17 cellular contexts compared by ENCODE assay signal in genomic region chr3:184814214-184814613, GRCh38. TPM values are rescaled to one million over a fixed set of nuclear protein-coding genes. Genes with fewer than 3 reads are reported as not detected.
DNase-seq lines count a peak whose midpoint lies in the region; ATAC-seq and TF ChIP-seq lines count a peak whose summit lies in the region.
"Had no signal": no experiment of that assay in that cellular context is flagged by ENCODE, and none has a peak within 500 bp of the region (broad histone marks: within the 10 kb centered on the region; RNA-seq: fewer than 3 reads in every experiment).

No MANE protein-coding gene starts in this region.

- H3K27me3 ChIP-seq in CD4-positive, alpha-beta T cell (ENCODE audit: control insufficient read depth, insufficient read depth, low read length), result no peaks in the 10 kb centered on the region
- H3K27me3 ChIP-seq in PC-3 (ENCODE audit: low read length), result no peaks in the 10 kb centered on the region
- H3K27me3 ChIP-seq: ascending aorta, heart right ventricle had no signal

- 0 out of 2 replicates have a peak, but pooled peaks cover 4% of the 10 kb centered on the region for H4K20me1 ChIP-seq in PC-3 (ENCODE audit: low read length)

- no peaks in the 10 kb centered on the region for H3K9me2 ChIP-seq in PC-3 (replicated peaks; ENCODE audit: low read length)

- BruUV-seq in PC-3 (replicated peaks; lab: Mats Ljungman, UMichigan), result no TSS peak

- intact Hi-C loops in CD4-positive, alpha-beta T cell (cut with DNase I, micrococcal nuclease), result loop anchor here in 1 of 2 experiments (5.0 to 10.0 kb wide), 4 partner anchors 627 to 1719 kb away; partner anchors contain the start of genes ABCF3, MCCC1, PARL and SENP2
- intact Hi-C loops in PC-3 (cut with micrococcal nuclease), result no loop called here

- no peak overlapping the region for H3K4me3 ChIP-seq in PC-3 (ENCODE audit: low read length)
- no peak overlapping the region for H3K4me3 ChIP-seq in fibroblast of mammary gland (ENCODE audit: control insufficient read depth, low read depth, low read length)
- H3K4me3 ChIP-seq: ascending aorta, lung had no signal

- no peak for ATAC-seq in CD4-positive, alpha-beta T cell (ENCODE audit: poor library complexity)
- ATAC-seq in GM21619 (IDR thresholded peaks at IDR 0.05; ENCODE audit: unreplicated experiment), result peak; percentile 26
- ATAC-seq in PC-3, result no peak
- ATAC-seq in HG02884 (IDR thresholded peaks at IDR 0.05; ENCODE audit: unreplicated experiment), result no peak
- ATAC-seq: effector memory CD8-positive, alpha-beta T cell; heart right ventricle had no signal

- TF ChIP-seq CTCF in CD4-positive, alpha-beta T cell (IDR thresholded peaks at IDR 0.05), result no peak
- TF ChIP-seq CTCF in PC-3 (conservative IDR thresholded peaks at IDR 0.05; ENCODE audit: low read depth, low read length) (no peak), fibroblast of mammary gland (conservative IDR thresholded peaks at IDR 0.05; ENCODE audit: control insufficient read depth, insufficient read depth, low read depth, low read length) (no peak)

- no peak overlapping the region for H2AFZ ChIP-seq in PC-3 (ENCODE audit: low read length)

- H3F3A ChIP-seq in PC-3 (ENCODE audit: low read length, unreplicated experiment), result no peaks in the 10 kb centered on the region

- no peaks in the 10 kb centered on the region for H3K9me3 Mint-ChIP-seq in CD4-positive, alpha-beta T cell
- H3K9me3 Mint-ChIP-seq: effector memory CD8-positive, alpha-beta T cell had no signal

- DNase-seq in CD4-positive, alpha-beta T cell, result no peak
- DNase-seq in PC-3 (no peak), fibroblast of mammary gland (ENCODE audit: low read depth) (peak; percentile 34), middle frontal gyrus (ENCODE audit: extremely low spot score, low spot score) (no peak), DMS114 treated with DMSO at 0.1 percent for 48 hours (lab: John Stamatoyannopoulos, UW; ENCODE audit: unreplicated experiment) (no peak)
- no peak for DNase-seq in NK-92 treated with Interleukin-12 subunit alpha and Interleukin-12 subunit beta, amount 100 ng/mL, for 24 hours (lab: John Stamatoyannopoulos, UW)
- DNase-seq: CD4-positive, alpha-beta memory T cell; effector memory CD8-positive, alpha-beta T cell; heart right ventricle; SHP77; stimulated activated CD4-positive, alpha-beta T cell treated with anti-CD3 and anti-CD28 coated beads, Interleukin-2, amount 100 ng/mL, for 24 hours; stimulated activated naive CD4-positive, alpha-beta T cell had no signal

- peak overlapping the region; percentile 94; the same call in 1 of the 2 replicates for H3K4me2 ChIP-seq in PC-3 (ENCODE audit: low read length)

- H3K4me3 Mint-ChIP-seq in CD4-positive, alpha-beta T cell, result peak overlapping the region; percentile 95

- H3K4me1 ChIP-seq in PC-3 (ENCODE audit: insufficient read depth, low read length), result peaks cover 28% of the 10 kb centered on the region

- H3K36me3 Mint-ChIP-seq in CD4-positive, alpha-beta T cell (ENCODE audit: low read depth), result peaks cover 39% of the 10 kb centered on the region

- peaks cover 43% of the 10 kb centered on the region for H3K79me2 ChIP-seq in PC-3 (ENCODE audit: low read length)

- CTCF ChIA-PET in CD4-positive, alpha-beta T cell (lab: Charles Lee), result interaction anchor here (0.8 to 2.8 kb wide), 4 partner anchors 9 to 253 kb away, joined by 3 to 10 read pairs (median 6); partner anchors contain the start of gene EPHB3
- CTCF ChIA-PET in PC-3 (lab: Charles Lee), result no interaction called here

- H3K9ac ChIP-seq in PC-3 (ENCODE audit: low read length), result no peak overlapping the region

- H3K27ac ChIP-seq in CD4-positive, alpha-beta T cell (ENCODE audit: low read depth, low read length), result no peak overlapping the region
- no peak overlapping the region for H3K27ac ChIP-seq in PC-3 (ENCODE audit: low read length)
- H3K27ac ChIP-seq: ascending aorta had no signal

- POLR2A ChIA-PET in CD4-positive, alpha-beta T cell (lab: Charles Lee), result no interaction called here
- POLR2A ChIA-PET in PC-3 (lab: Charles Lee; ENCODE audit: unreplicated experiment), result no interaction called here

- peak overlapping the region; percentile 74 for H3K27ac Mint-ChIP-seq in CD4-positive, alpha-beta T cell
- H3K27ac Mint-ChIP-seq: effector memory CD8-positive, alpha-beta T cell; progenitor cell of endocrine pancreas had no signal

- no peaks in the 10 kb centered on the region for H3K27me3 Mint-ChIP-seq in CD4-positive, alpha-beta T cell
- H3K27me3 Mint-ChIP-seq: effector memory CD8-positive, alpha-beta T cell; progenitor cell of endocrine pancreas had no signal

- peaks cover 69% of the 10 kb centered on the region for H3K4me1 Mint-ChIP-seq in CD4-positive, alpha-beta T cell (ENCODE audit: low read depth)

- H3K36me3 ChIP-seq in PC-3 (ENCODE audit: low read depth, low read length), result 0 out of 2 replicates have a peak, but pooled peaks cover 4% of the 10 kb centered on the region

- no peaks in the 10 kb centered on the region for H3K9me3 ChIP-seq in CD4-positive, alpha-beta T cell (ENCODE audit: control insufficient read depth, low read length)
- H3K9me3 ChIP-seq in PC-3 (ENCODE audit: low read length), result no peaks in the 10 kb centered on the region
- H3K9me3 ChIP-seq: ascending aorta, heart right ventricle had no signal

RNA-seq across cellular contexts. Expression of gene VPS8, which starts 2.2 kb away (rescaled TPM):
- 10 to 100 TPM; 56.8 to 61.2 TPM for total RNA-seq in CD4-positive, alpha-beta T cell
- 36.2 and 38.0 TPM in 2 replicates for total RNA-seq in PC-3 (2014; rRNA removed)
